Comparison of ENCODE assay signal across 8 cellular contexts in the genomic region with DNA sequence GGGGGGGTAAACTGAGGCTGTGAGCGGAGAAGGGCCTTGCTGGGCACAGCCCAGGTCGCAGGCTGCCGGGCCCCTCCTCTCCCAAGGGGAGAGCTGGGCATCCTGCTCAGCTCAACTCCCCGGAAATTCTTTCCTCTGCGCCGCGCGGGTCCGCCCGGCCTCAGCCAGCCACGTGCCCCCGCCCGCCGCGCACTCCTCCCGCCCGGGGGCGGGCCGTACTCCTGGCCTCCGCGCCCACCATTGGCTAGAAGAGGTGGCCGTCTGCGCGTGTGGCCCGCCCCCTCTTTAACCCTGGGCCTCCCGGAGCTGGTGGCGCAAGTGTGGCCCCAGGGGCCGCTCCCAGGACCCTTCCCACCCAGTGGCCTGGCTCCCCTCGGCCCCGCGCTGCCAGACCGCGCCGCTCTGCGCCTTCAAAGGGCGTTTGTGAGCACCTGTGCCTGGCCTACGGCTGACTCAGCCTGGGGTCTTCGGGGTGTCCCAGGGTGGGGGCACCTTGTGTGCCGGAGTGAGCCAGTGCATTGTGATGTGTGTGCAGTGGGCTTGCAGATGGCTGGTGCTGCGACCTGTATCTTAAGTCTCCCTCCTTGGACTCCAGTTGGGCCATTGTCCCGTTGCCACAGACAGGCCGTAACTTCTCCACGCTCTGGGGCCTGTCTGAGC. TPM values are rescaled to one million over a fixed set of nuclear protein-coding genes. Genes with fewer than 3 reads are reported as not detected.
A peak's percentile ranks its signal among the peaks of the same experiment; 100 is the strongest.
DNase-seq lines count a peak whose midpoint lies in the region; ATAC-seq and TF ChIP-seq lines count a peak whose summit lies in the region.

No MANE protein-coding gene starts in this region.

- no peak overlapping the region for H3K27ac Mint-ChIP-seq in activated naive CD4-positive, alpha-beta T cell treated with anti-CD3 and anti-CD28 coated beads, Interleukin-2, amount 10 ng/mL, durations not matched to agents 7 days and 5 days

- H3K4me3 Mint-ChIP-seq in activated naive CD4-positive, alpha-beta T cell treated with anti-CD3 and anti-CD28 coated beads, Interleukin-2, amount 10 ng/mL, durations not matched to agents 7 days and 5 days, result no peak overlapping the region

- H2BK120ac ChIP-seq in trophoblast cell (ENCODE audit: insufficient read depth, low read length, poor library complexity), result no peak overlapping the region

- H2BK12ac ChIP-seq in trophoblast cell (ENCODE audit: low read length), result peak overlapping the region; percentile 0

- no peak overlapping the region for H4K12ac ChIP-seq in trophoblast cell (ENCODE audit: low read depth, low read length)

- peaks cover 32 to 38% of the 10 kb centered on the region in 2 experiments for H3K4me1 ChIP-seq in trophoblast cell (ENCODE audit: control insufficient read depth in 1 of 2, insufficient read depth in 2 of 2, low read length in 2 of 2)

- no CpG with 5 or more reads among the region's 43 CpGs for WGBS in trophoblast cell (ENCODE audit: extremely low coverage, insufficient coverage, insufficient read length)

- H3K18ac ChIP-seq in trophoblast cell (ENCODE audit: low read length), result no peak overlapping the region

- no peak overlapping the region for H3K4ac ChIP-seq in trophoblast cell (ENCODE audit: low read depth, low read length)

- no peak overlapping the region for H3K14ac ChIP-seq in trophoblast cell (ENCODE audit: low read length)

- no peaks in the 10 kb centered on the region for H3K27me3 ChIP-seq in BJ (ENCODE audit: control insufficient read depth, insufficient read depth, low read length)
- H3K27me3 ChIP-seq in trophoblast cell (ENCODE audit: insufficient read depth, low read length), result no peaks in the 10 kb centered on the region

- no peak overlapping the region for H2AK5ac ChIP-seq in trophoblast cell (ENCODE audit: low read length)

- intact Hi-C loops in head of caudate nucleus (cut with DNase I), result no loop called here

- CTCF ChIA-PET in BJ (lab: Yijun Ruan, JAX), result interaction anchor here (0.8 to 6.3 kb wide), 6 partner anchors 9 to 121 kb away, joined by 3 to 54 read pairs (median 4); no protein-coding TSS in a partner anchor
- CTCF ChIA-PET in activated naive CD4-positive, alpha-beta T cell treated with anti-CD3 and anti-CD28 coated beads, Interleukin-2, amount 10 ng/mL, durations not matched to agents 7 days and 5 days (lab: Charles Lee), result no interaction called here

- peaks cover 6% of the 10 kb centered on the region for H3K4me1 Mint-ChIP-seq in activated naive CD4-positive, alpha-beta T cell treated with anti-CD3 and anti-CD28 coated beads, Interleukin-2, amount 10 ng/mL, durations not matched to agents 7 days and 5 days

- no peak for DNase-seq in BJ (ENCODE audit: low read depth)
- DNase-seq in Jurkat, Clone E6-1 (ENCODE audit: low read depth, low spot score), result peak; percentile 39
- DNase-seq in activated naive CD4-positive, alpha-beta T cell treated with anti-CD3 and anti-CD28 coated beads, Interleukin-2, amount 10 ng/mL, durations not matched to agents 7 days and 5 days, result peak; percentile 68
- DNase-seq in head of caudate nucleus, result peak in 32 of 42 donors; percentile 18 to 70 (median 51)
- DNase-seq in trophoblast cell, result peak in 1 of 2 donors; percentile 37
- DNase-seq in cerebellar nuclear complex (lab: John Stamatoyannopoulos, UW), result no peak

- H3K23ac ChIP-seq in trophoblast cell (ENCODE audit: low read length), result no peak overlapping the region

- peaks cover 2% of the 10 kb centered on the region for H3K79me1 ChIP-seq in trophoblast cell (ENCODE audit: low read length)

- H3K9me3 ChIP-seq in trophoblast cell (ENCODE audit: insufficient read depth, low read depth, low read length), result peaks cover 3% of the 10 kb centered on the region

- H3K4me2 ChIP-seq in trophoblast cell (ENCODE audit: low read length), result peak overlapping the region; percentile 52

- H2BK5ac ChIP-seq in trophoblast cell (ENCODE audit: low read depth, low read length, poor library complexity), result no peak overlapping the region

- H2AFZ ChIP-seq in trophoblast cell (ENCODE audit: insufficient read depth, low read length, poor library complexity), result no peak overlapping the region

- H3K79me2 ChIP-seq in trophoblast cell (ENCODE audit: control insufficient read depth, insufficient read depth, low read length, poor library complexity), result no peaks in the 10 kb centered on the region

- peaks cover 85% of the 10 kb centered on the region for H3K27me3 Mint-ChIP-seq in activated naive CD4-positive, alpha-beta T cell treated with anti-CD3 and anti-CD28 coated beads, Interleukin-2, amount 10 ng/mL, durations not matched to agents 7 days and 5 days

- H3K4me3 ChIP-seq in BJ (ENCODE audit: low read depth, low read length) (peak overlapping the region; percentile 51), trophoblast cell (ENCODE audit: low read depth, low read length) (no peak overlapping the region)
- H3K4me3 ChIP-seq in Jurkat, Clone E6-1 (ENCODE audit: low read length), result peak overlapping the region; percentile 38

- no peak overlapping the region for H3K9ac ChIP-seq in trophoblast cell (ENCODE audit: low read length)

- H4K8ac ChIP-seq in trophoblast cell (ENCODE audit: low read depth, low read length), result peak overlapping the region; percentile 1

- H3K27ac ChIP-seq in trophoblast cell (ENCODE audit: low read depth, low read length), result no peak overlapping the region

- no peaks in the 10 kb centered on the region for H3K36me3 Mint-ChIP-seq in activated naive CD4-positive, alpha-beta T cell treated with anti-CD3 and anti-CD28 coated beads, Interleukin-2, amount 10 ng/mL, durations not matched to agents 7 days and 5 days

- H3K36me3 ChIP-seq in BJ (ENCODE audit: control insufficient read depth, insufficient read depth, low read length), result peaks cover 4% of the 10 kb centered on the region
- no peaks in the 10 kb centered on the region for H3K36me3 ChIP-seq in trophoblast cell (ENCODE audit: control insufficient read depth in 1 of 2, insufficient read depth in 2 of 2, low read length in 2 of 2)

- no peak for TF ChIP-seq CTCF in BJ (IDR thresholded peaks at IDR 0.05; ENCODE audit: insufficient read depth, low read depth, low read length)

- POLR2A ChIA-PET in BJ (lab: Charles Lee), result no interaction called here

- H3K9me3 Mint-ChIP-seq in activated naive CD4-positive, alpha-beta T cell treated with anti-CD3 and anti-CD28 coated beads, Interleukin-2, amount 10 ng/mL, durations not matched to agents 7 days and 5 days, result no peaks in the 10 kb centered on the region

- ATAC-seq in GM21619 (IDR thresholded peaks at IDR 0.05; ENCODE audit: unreplicated experiment) (no peak), GM18858 (IDR thresholded peaks at IDR 0.05; ENCODE audit: unreplicated experiment) (no peak)

- peak overlapping the region; percentile 45 for H4K91ac ChIP-seq in trophoblast cell (ENCODE audit: low read depth, low read length)

RNA-seq across cellular contexts. Expression of a gene that starts 2.0 kb away (rescaled TPM):
- 13.8 and 24.4 TPM in 2 replicates for polyA plus RNA-seq in BJ (2011; rRNA removed)
- polyA minus RNA-seq in BJ (2011; rRNA and poly(A)+ RNA removed), result 10.9 and 15.0 TPM in 2 replicates
- not detected for polyA plus RNA-seq in Jurkat, Clone E6-1 (2012; ENCODE audit: insufficient read depth, insufficient read length)
- 0.29 and 0.39 TPM in 2 replicates for polyA plus RNA-seq in trophoblast cell (2013)

RNA-seq across cellular contexts. Expression of a gene that starts 30.3 kb away (rescaled TPM):
- polyA plus RNA-seq in BJ (2011; rRNA removed), result not detected in 2 replicates
- polyA minus RNA-seq in BJ (2011; rRNA and poly(A)+ RNA removed), result not detected in 2 replicates
- not detected for polyA plus RNA-seq in Jurkat, Clone E6-1 (2012; ENCODE audit: insufficient read depth, insufficient read length)
- polyA plus RNA-seq in trophoblast cell (2013), result not detected in 2 replicates

RNA-seq across cellular contexts. Expression of a gene that starts 37.6 kb away (rescaled TPM):
- polyA plus RNA-seq in BJ (2011; rRNA removed), result 6.4 and 9.9 TPM in 2 replicates
- 7.4 and 8.6 TPM in 2 replicates for polyA minus RNA-seq in BJ (2011; rRNA and poly(A)+ RNA removed)
- polyA plus RNA-seq in Jurkat, Clone E6-1 (2012; ENCODE audit: insufficient read depth, insufficient read length), result 20.0 TPM
- polyA plus RNA-seq in trophoblast cell (2013), result 5.2 TPM in 2 replicates

Comparison
In these comparisons a context has a peak if more than half of its experiments do, and no peak if none do; other contexts are left out.
1. DNase-seq: peak in Jurkat, Clone E6-1 (single experiment), activated naive CD4-positive, alpha-beta T cell treated with anti-CD3 and anti-CD28 coated beads, Interleukin-2, amount 10 ng/mL, durations not matched to agents 7 days and 5 days (single experiment) and head of caudate nucleus (32 of 42); none in BJ (single experiment) and cerebellar nuclear complex (0 of 2).